Comparison of ENCODE assay signal across 8 cellular contexts in the genomic region with DNA sequence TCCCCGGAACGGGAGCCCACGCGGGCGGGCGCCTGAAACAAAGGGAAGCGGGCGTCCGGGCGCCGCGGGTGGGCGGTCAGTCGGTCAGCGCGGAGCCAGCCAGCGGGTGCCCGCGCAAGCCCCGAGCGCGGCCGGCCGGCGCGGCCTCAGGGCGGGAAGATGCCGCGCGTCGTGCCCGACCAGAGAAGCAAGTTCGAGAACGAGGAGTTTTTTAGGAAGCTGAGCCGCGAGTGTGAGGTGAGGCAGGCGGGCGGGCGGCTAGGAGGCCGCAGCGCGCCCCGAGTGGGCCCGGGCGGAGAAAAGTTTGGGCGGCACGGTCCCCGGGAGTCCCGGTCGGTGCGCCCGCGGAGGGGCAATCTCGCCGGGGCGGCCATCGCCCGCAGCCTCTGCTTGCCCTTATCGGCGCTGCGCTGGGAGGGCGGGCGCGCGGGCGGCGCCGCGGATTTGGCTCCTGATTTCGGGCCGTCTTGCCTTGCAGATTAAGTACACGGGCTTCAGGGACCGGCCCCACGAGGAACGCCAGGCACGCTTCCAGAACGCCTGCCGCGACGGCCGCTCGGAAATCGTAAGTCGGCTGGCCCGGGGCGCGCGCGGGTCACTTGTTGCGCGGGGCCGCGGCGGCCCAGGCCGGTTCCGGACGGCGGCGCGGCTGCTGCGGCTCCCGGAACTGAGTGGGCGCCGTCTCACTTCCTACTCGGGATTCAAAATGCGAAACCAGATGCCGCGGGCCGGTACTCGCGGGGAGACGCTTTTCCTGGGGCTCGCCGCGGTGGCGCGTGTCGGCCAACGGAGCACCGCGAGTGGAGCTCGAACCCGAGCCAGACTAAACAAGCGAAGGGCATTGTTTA.
DNase-seq lines count a peak whose midpoint lies in the region; ATAC-seq lines count a peak whose summit lies in the region.

No MANE protein-coding gene starts in this region.

- ATAC-seq in GM19035 (IDR thresholded peaks at IDR 0.05; ENCODE audit: unreplicated experiment) (peak; percentile 52), HG03342 (IDR thresholded peaks at IDR 0.05; ENCODE audit: unreplicated experiment) (peak; percentile 35)

- DNase-seq in AG20443 (ENCODE audit: low spot score) (peak; percentile 83), T-helper 1 cell (peak; percentile 32 to 62 (median 44)), anterior cingulate cortex (lab: John Stamatoyannopoulos, UW) (peak in 40 of 58 donors; percentile 16 to 75 (median 52)), hepatic stellate cell (ENCODE audit: low spot score) (peak; percentile 65), retina (peak; percentile 85), KG1 (lab: John Stamatoyannopoulos, UW) (no peak)
